ENCODE assay signal across 32 cellular contexts in the genomic region with DNA sequence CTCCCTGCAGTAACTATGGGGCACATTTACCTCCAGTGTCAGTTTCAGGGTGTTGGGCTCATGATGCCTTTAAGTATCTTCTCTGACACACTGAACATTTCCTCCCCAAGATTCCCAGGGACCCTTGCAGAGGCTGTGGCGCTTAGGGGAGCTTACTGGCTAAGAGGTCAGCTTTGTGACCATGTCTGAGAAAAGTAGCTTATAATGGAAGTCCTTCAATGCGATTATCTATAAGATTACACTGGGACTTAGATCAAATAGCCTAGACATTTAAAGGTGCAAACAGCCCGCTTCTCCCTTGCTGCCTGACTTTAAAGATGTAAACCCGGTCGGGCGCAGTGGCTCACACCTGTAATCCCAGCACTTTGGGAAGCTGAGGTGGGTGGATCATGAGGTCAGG. TPM values are rescaled to one million over a fixed set of nuclear protein-coding genes. Genes with fewer than 3 reads are reported as not detected.
"Had no signal": no experiment of that assay in that cellular context is flagged by ENCODE, and none has a peak within 500 bp of the region (broad histone marks: within the 10 kb centered on the region; RNA-seq: fewer than 3 reads in every experiment).

No MANE protein-coding gene starts in this region.

- H3K27ac ChIP-seq: coronary artery, dorsolateral prefrontal cortex, epithelial cell of prostate, esophagus squamous epithelium, gastrocnemius medialis, heart right ventricle, left lung, lower lobe of right lung had no signal

- H3K27me3 ChIP-seq: dorsolateral prefrontal cortex, esophagus squamous epithelium, gastrocnemius medialis, heart right ventricle, left lung had no signal

- FAIRE-seq: colon, endometrium, islet of Langerhans, keratinocyte had no signal

- H3K27ac Mint-ChIP-seq: endodermal cell had no signal

- H3K9me3 ChIP-seq: esophagus squamous epithelium, gastrocnemius medialis, heart right ventricle, left lung, lower lobe of right lung had no signal

- H3K4me1 ChIP-seq: gastrocnemius medialis, left lung, lower lobe of right lung had no signal

- DNase-seq: dermis blood vessel endothelial cell; dorsolateral prefrontal cortex; effector CD4-positive, alpha-beta T cell; effector memory CD8-positive, alpha-beta T cell; endodermal cell; erythroblast; esophagus squamous epithelium; foreskin fibroblast; foreskin melanocyte; gastrocnemius medialis; glutamatergic neuron; head of caudate nucleus; heart right ventricle; hippocampal formation; left cardiac atrium; left lung; left ventricle myocardium superior; lower lobe of right lung; mesenchymal stem cell; midbrain had no signal

- H3K4me3 Mint-ChIP-seq: effector memory CD8-positive, alpha-beta T cell; endodermal cell had no signal

- H3K36me3 ChIP-seq: gastrocnemius medialis had no signal

- H3K4me3 ChIP-seq: coronary artery, dorsolateral prefrontal cortex, esophagus squamous epithelium, gastrocnemius medialis, heart right ventricle, left lung, lower lobe of right lung had no signal

- ATAC-seq: effector memory CD8-positive, alpha-beta T cell; esophagus mucosa; gastrocnemius medialis; heart right ventricle; left cardiac atrium; left lung; left ventricle myocardium superior had no signal

- H3K9me3 Mint-ChIP-seq: effector memory CD8-positive, alpha-beta T cell; endodermal cell had no signal

RNA-seq across cellular contexts. Expression of a gene that starts 25.4 kb away (rescaled TPM):
- total RNA-seq: dermis blood vessel endothelial cell, gastrocnemius medialis, kidney epithelial cell, lung microvascular endothelial cell, mesenteric fat pad, mononuclear cell, mucosa of gallbladder had no signal
